ENCODE assay signal across 17 cellular contexts in the genomic region with DNA sequence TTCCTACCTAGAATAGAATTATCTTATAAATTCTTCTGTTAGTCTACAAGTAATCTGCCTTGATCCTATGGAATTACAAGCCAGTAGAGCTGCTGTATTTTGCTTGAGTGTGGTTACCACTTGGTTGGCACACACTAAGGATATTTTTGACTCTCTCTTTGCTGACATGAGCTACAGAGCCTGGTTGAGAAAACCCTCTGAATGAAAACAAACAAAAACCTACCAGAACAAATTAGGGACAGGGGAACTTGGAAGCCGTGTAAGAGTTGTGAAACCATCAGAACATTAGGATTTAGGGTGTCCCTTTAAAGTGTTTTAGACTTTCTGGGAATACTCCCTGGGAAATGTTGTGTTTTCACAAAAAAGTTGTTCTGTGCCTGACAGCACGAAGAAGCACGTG.
"Had no signal": no experiment of that assay in that cellular context is flagged by ENCODE, and none has a peak within 500 bp of the region (broad histone marks: within the 10 kb centered on the region; RNA-seq: fewer than 3 reads in every experiment).

No MANE protein-coding gene starts in this region.

- H3K4me3 ChIP-seq: ascending aorta, coronary artery, gastrocnemius medialis, heart right ventricle, mucosa of descending colon, skin epidermis, upper lobe of right lung had no signal

- H3K4me1 Mint-ChIP-seq: activated T-helper 17 cell treated with anti-CD3 and anti-CD28 coated beads, Interleukin-2, amount 50 U/mL, for 72 hours had no signal

- H3K27ac Mint-ChIP-seq: activated T-helper 17 cell treated with anti-CD3 and anti-CD28 coated beads, Interleukin-2, amount 50 U/mL, for 72 hours; naive thymus-derived CD4-positive, alpha-beta T cell; T-helper 2 cell treated with Interferon-gamma antibody and Interleukin-4, amounts not matched to agents 5 μg/mL and 100 μg/mL, for 36 hours had no signal

- H3K36me3 ChIP-seq: ascending aorta, gastrocnemius medialis, heart right ventricle, upper lobe of right lung had no signal

- DNase-seq: activated naive CD4-positive, alpha-beta T cell treated with Interleukin-2 at 50 U/mL for 16 hours; central memory CD4-positive, alpha-beta T cell; gastrocnemius medialis; heart right ventricle; left colon; mucosa of descending colon; naive thymus-derived CD4-positive, alpha-beta T cell; stimulated activated CD4-positive, alpha-beta T cell treated with anti-CD3 and anti-CD28 coated beads, Interleukin-4, amount 100 ng/mL, for 4 hours; stimulated activated CD8-positive, alpha-beta memory T cell treated with anti-CD3 and anti-CD28 coated beads, Interleukin-4, amount 100 ng/mL, for 48 hours; stimulated activated naive CD4-positive, alpha-beta T cell treated with Interleukin-2 at 50 U/mL for 16 hours; upper lobe of right lung had no signal

- ATAC-seq: activated T-helper 17 cell treated with anti-CD3 and anti-CD28 coated beads, Interleukin-2, amount 50 U/mL, for 72 hours; esophagus mucosa; heart right ventricle; left colon; mucosa of descending colon; naive thymus-derived CD4-positive, alpha-beta T cell; upper lobe of right lung had no signal

- H3K9me3 Mint-ChIP-seq: activated T-helper 17 cell treated with anti-CD3 and anti-CD28 coated beads, Interleukin-2, amount 50 U/mL, for 72 hours; T-helper 2 cell treated with Interferon-gamma antibody and Interleukin-4, amounts not matched to agents 5 μg/mL and 100 μg/mL, for 36 hours had no signal

- H3K27me3 ChIP-seq: ascending aorta, gastrocnemius medialis, upper lobe of right lung had no signal

- H3K4me1 ChIP-seq: ascending aorta, gastrocnemius medialis, heart right ventricle, upper lobe of right lung had no signal

- H3K27me3 Mint-ChIP-seq: activated T-helper 17 cell treated with anti-CD3 and anti-CD28 coated beads, Interleukin-2, amount 50 U/mL, for 72 hours had no signal

- H3K27ac ChIP-seq: ascending aorta, coronary artery, gastrocnemius medialis, heart right ventricle, skin epidermis, upper lobe of right lung had no signal

- H3K4me3 Mint-ChIP-seq: activated T-helper 17 cell treated with anti-CD3 and anti-CD28 coated beads, Interleukin-2, amount 50 U/mL, for 72 hours; naive thymus-derived CD4-positive, alpha-beta T cell; T-helper 2 cell treated with Interferon-gamma antibody and Interleukin-4, amounts not matched to agents 5 μg/mL and 100 μg/mL, for 36 hours had no signal

- H3K9me3 ChIP-seq: ascending aorta, gastrocnemius medialis, heart right ventricle, mucosa of descending colon, upper lobe of right lung had no signal
